In genomic region chr1:64898107-64898861, GRCh38 we compare ENCODE assay signal across 1 cellular context.
A peak's percentile ranks its signal among the peaks of the same experiment; 100 is the strongest.
TF ChIP-seq lines count a peak whose summit lies in the region.

No MANE protein-coding gene starts in this region.

TF ChIP-seq in HepG2, 621 proteins besides CTCF, POLR2A, EP300 and RAD21 (continued from another document):
- TF ChIP-seq NFE2L2 (IDR thresholded peaks at IDR 0.05; ENCODE audit: low read length): no peak
- TF ChIP-seq TARDBP (CRISPR knock-in tag; IDR thresholded peaks at IDR 0.05): peak; percentile 50; the same call in 1 of the 2 replicates
- TF ChIP-seq PBX2 (CRISPR knock-in tag; IDR thresholded peaks at IDR 0.05): no peak
- TF ChIP-seq ETV5 (CRISPR knock-in tag; IDR thresholded peaks at IDR 0.05; ENCODE audit: borderline replicate concordance): peak; percentile 49; the same call in 1 of the 2 replicates
- TF ChIP-seq CREB1 (IDR thresholded peaks at IDR 0.05): peak; percentile 45; the same call in 1 of the 2 replicates
- TF ChIP-seq CREB1 (CRISPR knock-in tag; IDR thresholded peaks at IDR 0.05): peak; percentile 73; the same call in 1 of the 2 replicates
- peak; percentile 72; the same call in 1 of the 2 replicates for TF ChIP-seq AHDC1 (CRISPR knock-in tag; IDR thresholded peaks at IDR 0.05; ENCODE audit: borderline replicate concordance)
- TF ChIP-seq ZNF580 (CRISPR knock-in tag; IDR thresholded peaks at IDR 0.05; ENCODE audit: borderline replicate concordance, low read depth): no peak
- TF ChIP-seq ZNF670 (CRISPR knock-in tag; IDR thresholded peaks at IDR 0.05; ENCODE audit: borderline replicate concordance): no peak
- TF ChIP-seq CHCHD3 (CRISPR knock-in tag; IDR thresholded peaks at IDR 0.05): no peak
- TF ChIP-seq ZBTB1 (CRISPR knock-in tag; IDR thresholded peaks at IDR 0.05; ENCODE audit: borderline replicate concordance): no peak
- TF ChIP-seq KDM2A (CRISPR knock-in tag; IDR thresholded peaks at IDR 0.05; ENCODE audit: borderline replicate concordance, low read depth): no peak
- TF ChIP-seq ATF4 (CRISPR knock-in tag; IDR thresholded peaks at IDR 0.05): no peak
- no peak for TF ChIP-seq ETV6 (CRISPR knock-in tag; conservative IDR thresholded peaks at IDR 0.05)
- TF ChIP-seq ZNF337 (CRISPR knock-in tag; IDR thresholded peaks at IDR 0.05; ENCODE audit: borderline replicate concordance, low read depth): no peak
- TF ChIP-seq, protein P1, sequence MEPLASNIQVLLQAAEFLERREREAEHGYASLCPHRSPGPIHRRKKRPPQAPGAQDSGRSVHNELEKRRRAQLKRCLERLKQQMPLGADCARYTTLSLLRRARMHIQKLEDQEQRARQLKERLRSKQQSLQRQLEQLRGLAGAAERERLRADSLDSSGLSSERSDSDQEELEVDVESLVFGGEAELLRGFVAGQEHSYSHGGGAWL (CRISPR knock-in tag; IDR thresholded peaks at IDR 0.05): no peak
- TF ChIP-seq ZNF12 (CRISPR knock-in tag; IDR thresholded peaks at IDR 0.05): peak; percentile 87
- peak; percentile 36 for TF ChIP-seq NR2F6 (IDR thresholded peaks at IDR 0.05)
- peak; percentile 41 for TF ChIP-seq NR2F6 (CRISPR knock-in tag; IDR thresholded peaks at IDR 0.05)
- TF ChIP-seq SOX6 (IDR thresholded peaks at IDR 0.05): no peak
- TF ChIP-seq SOX6 (CRISPR knock-in tag; IDR thresholded peaks at IDR 0.05): peak; percentile 72
- no peak for TF ChIP-seq ZNF891 (CRISPR knock-in tag; IDR thresholded peaks at IDR 0.05)
- no peak for TF ChIP-seq ZNF382 (CRISPR knock-in tag; IDR thresholded peaks at IDR 0.05; ENCODE audit: borderline replicate concordance)
- peak; percentile 40; the same call in 1 of the 2 replicates for TF ChIP-seq ATF1 (CRISPR knock-in tag; IDR thresholded peaks at IDR 0.05)
- TF ChIP-seq AGO1 (IDR thresholded peaks at IDR 0.05; ENCODE audit: low read depth, low read length, poor library complexity, severe bottlenecking): no peak
- TF ChIP-seq, protein P2, sequence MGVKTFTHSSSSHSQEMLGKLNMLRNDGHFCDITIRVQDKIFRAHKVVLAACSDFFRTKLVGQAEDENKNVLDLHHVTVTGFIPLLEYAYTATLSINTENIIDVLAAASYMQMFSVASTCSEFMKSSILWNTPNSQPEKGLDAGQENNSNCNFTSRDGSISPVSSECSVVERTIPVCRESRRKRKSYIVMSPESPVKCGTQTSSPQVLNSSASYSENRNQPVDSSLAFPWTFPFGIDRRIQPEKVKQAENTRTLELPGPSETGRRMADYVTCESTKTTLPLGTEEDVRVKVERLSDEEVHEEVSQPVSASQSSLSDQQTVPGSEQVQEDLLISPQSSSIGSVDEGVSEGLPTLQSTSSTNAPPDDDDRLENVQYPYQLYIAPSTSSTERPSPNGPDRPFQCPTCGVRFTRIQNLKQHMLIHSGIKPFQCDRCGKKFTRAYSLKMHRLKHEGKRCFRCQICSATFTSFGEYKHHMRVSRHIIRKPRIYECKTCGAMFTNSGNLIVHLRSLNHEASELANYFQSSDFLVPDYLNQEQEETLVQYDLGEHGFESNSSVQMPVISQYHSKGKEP (CRISPR knock-in tag; IDR thresholded peaks at IDR 0.05): no peak
- 0 out of 2 replicates have a peak, but pooled peaks have one; percentile 45 for TF ChIP-seq MLX (CRISPR knock-in tag; IDR thresholded peaks at IDR 0.05)
- no peak for TF ChIP-seq MAFK (conservative IDR thresholded peaks at IDR 0.05 in 1 of 2, IDR thresholded peaks at IDR 0.05 in 1 of 2; ENCODE audit: low read length in 2 of 2)
- no peak for TF ChIP-seq ZBTB21 (CRISPR knock-in tag; IDR thresholded peaks at IDR 0.05)
- TF ChIP-seq NCOA1 (CRISPR knock-in tag; IDR thresholded peaks at IDR 0.05): no peak
- no peak for TF ChIP-seq HNF4G (IDR thresholded peaks at IDR 0.05; ENCODE audit: borderline replicate concordance, low read depth, low read length)
- no peak for TF ChIP-seq HNF4G (CRISPR knock-in tag; IDR thresholded peaks at IDR 0.05; ENCODE audit: borderline replicate concordance, low read depth)
- TF ChIP-seq JUN (CRISPR knock-in tag; IDR thresholded peaks at IDR 0.05): peak; percentile 87
- TF ChIP-seq SRY (CRISPR knock-in tag; IDR thresholded peaks at IDR 0.05): no peak
- TF ChIP-seq, protein P3, sequence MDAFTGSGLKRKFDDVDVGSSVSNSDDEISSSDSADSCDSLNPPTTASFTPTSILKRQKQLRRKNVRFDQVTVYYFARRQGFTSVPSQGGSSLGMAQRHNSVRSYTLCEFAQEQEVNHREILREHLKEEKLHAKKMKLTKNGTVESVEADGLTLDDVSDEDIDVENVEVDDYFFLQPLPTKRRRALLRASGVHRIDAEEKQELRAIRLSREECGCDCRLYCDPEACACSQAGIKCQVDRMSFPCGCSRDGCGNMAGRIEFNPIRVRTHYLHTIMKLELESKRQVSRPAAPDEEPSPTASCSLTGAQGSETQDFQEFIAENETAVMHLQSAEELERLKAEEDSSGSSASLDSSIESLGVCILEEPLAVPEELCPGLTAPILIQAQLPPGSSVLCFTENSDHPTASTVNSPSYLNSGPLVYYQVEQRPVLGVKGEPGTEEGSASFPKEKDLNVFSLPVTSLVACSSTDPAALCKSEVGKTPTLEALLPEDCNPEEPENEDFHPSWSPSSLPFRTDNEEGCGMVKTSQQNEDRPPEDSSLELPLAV (CRISPR knock-in tag; conservative IDR thresholded peaks at IDR 0.05; ENCODE audit: low read depth): no peak
- no peak for TF ChIP-seq SRSF1 (optimal IDR thresholded peaks at IDR 0.05; ENCODE audit: low read depth, low read length)
- TF ChIP-seq HNRNPH1 (optimal IDR thresholded peaks at IDR 0.05; ENCODE audit: low read depth, low read length): no peak
- TF ChIP-seq ZNF570 (CRISPR knock-in tag; IDR thresholded peaks at IDR 0.05; ENCODE audit: borderline replicate concordance): no peak
- no peak for TF ChIP-seq ARNT2 (CRISPR knock-in tag; IDR thresholded peaks at IDR 0.05; ENCODE audit: low read depth)
- no peak for TF ChIP-seq DDIT3 (CRISPR knock-in tag; IDR thresholded peaks at IDR 0.05)
- peak; percentile 20; the same call in 1 of the 2 replicates for TF ChIP-seq ZBTB26 (CRISPR knock-in tag; IDR thresholded peaks at IDR 0.05; ENCODE audit: borderline replicate concordance)
- TF ChIP-seq ZSCAN31 (CRISPR knock-in tag; IDR thresholded peaks at IDR 0.05; ENCODE audit: low read depth): no peak
- TF ChIP-seq FOXA1 (IDR thresholded peaks at IDR 0.05): no peak
- TF ChIP-seq FOXA1 (CRISPR knock-in tag; IDR thresholded peaks at IDR 0.05): peak; percentile 76
- no peak for TF ChIP-seq GABPA (IDR thresholded peaks at IDR 0.05; ENCODE audit: low read depth, low read length)
- 0 out of 2 replicates have a peak, but pooled peaks have one; percentile 21 for TF ChIP-seq GABPA (CRISPR knock-in tag; IDR thresholded peaks at IDR 0.05; ENCODE audit: low read depth)
- peak; percentile 63; the same call in 1 of the 2 replicates for TF ChIP-seq YEATS2 (CRISPR knock-in tag; IDR thresholded peaks at IDR 0.05; ENCODE audit: borderline replicate concordance)
- TF ChIP-seq KDM3A (CRISPR knock-in tag; IDR thresholded peaks at IDR 0.05; ENCODE audit: low read depth): no peak
- no peak for TF ChIP-seq REXO4 (CRISPR knock-in tag; IDR thresholded peaks at IDR 0.05; ENCODE audit: borderline replicate concordance)
- no peak for TF ChIP-seq ESRRA (CRISPR knock-in tag; IDR thresholded peaks at IDR 0.05; ENCODE audit: low read depth)
- TF ChIP-seq NBN (conservative IDR thresholded peaks at IDR 0.05): no peak
- TF ChIP-seq PLRG1 (conservative IDR thresholded peaks at IDR 0.05): no peak
- peak; percentile 66; the same call in 1 of the 2 replicates for TF ChIP-seq ZBTB25 (CRISPR knock-in tag; IDR thresholded peaks at IDR 0.05)
- TF ChIP-seq SMARCC2 (IDR thresholded peaks at IDR 0.05): no peak
TF ChIP-seq in HepG2: peak in this region for 86.
